ENCODE assay signal across 15 cellular contexts in genomic region chr7:29483219-29484104, GRCh38.
DNase-seq lines count a peak whose midpoint lies in the region; ATAC-seq, FAIRE-seq and TF ChIP-seq lines count a peak whose summit lies in the region.
"Had no signal": no experiment of that assay in that cellular context is flagged by ENCODE, and none has a peak within 500 bp of the region (broad histone marks: within the 10 kb centered on the region; RNA-seq: fewer than 3 reads in every experiment).

No MANE protein-coding gene starts in this region.

- intact Hi-C loops in right cardiac atrium (cut with DNase I) = no loop called here

- no peak overlapping the region for H3K4me3 Mint-ChIP-seq in WTC11
- H3K4me3 Mint-ChIP-seq: activated B cell treated with CpG ODN at 0.5 μM for 24 hours; CD4-positive, alpha-beta T cell had no signal

- POLR2A ChIA-PET in WTC11 (lab: Charles Lee) = no interaction called here

- peak overlapping the region; percentile 57 for H2AFZ ChIP-seq in smooth muscle cell (ENCODE audit: low read depth)

- DNase-seq in NCI-H2081 (lab: John Stamatoyannopoulos, UW) (peak; percentile 28 to 67), NCI-H2081 treated with DMSO at 0.1 percent for 48 hours (lab: John Stamatoyannopoulos, UW) (no peak), WTC11 (ENCODE audit: low spot score) (no peak), right cardiac atrium (peak; percentile 22 to 75 (median 66)), smooth muscle cell (lab: John Stamatoyannopoulos, UW; ENCODE audit: unreplicated experiment) (no peak), D721Med (ENCODE audit: insufficient read length, low spot score) (no peak), frontal cortex (ENCODE audit: low spot score in 2 of 2) (no peak), NCI-H128 (lab: John Stamatoyannopoulos, UW; ENCODE audit: unreplicated experiment) (no peak)
- DNase-seq: activated B cell treated with CpG ODN at 0.5 μM for 24 hours; activated naive CD4-positive, alpha-beta T cell treated with Interleukin-2 at 50 U/mL for 16 hours; CD4-positive, alpha-beta T cell; PC-3; psoas muscle; upper lobe of right lung had no signal

- H3K4me1 Mint-ChIP-seq in WTC11 = peaks cover 31% of the 10 kb centered on the region
- H3K4me1 Mint-ChIP-seq: activated B cell treated with CpG ODN at 0.5 μM for 24 hours had no signal

- no peak overlapping the region for H3K9ac ChIP-seq in smooth muscle cell (ENCODE audit: low read depth)

- 82% methylated on average over 11 of the region's 11 CpGs for WGBS in right cardiac atrium
- WGBS in smooth muscle cell (ENCODE audit: low lambda C conversion rate) = 72% methylated on average over 11 of the region's 11 CpGs

- H3K9me3 ChIP-seq in right cardiac atrium (ENCODE audit: control insufficient read depth, low read length) = no peaks in the 10 kb centered on the region
- H3K9me3 ChIP-seq in smooth muscle cell (replicated peaks; ENCODE audit: low read depth) = no peaks in the 10 kb centered on the region
- H3K9me3 ChIP-seq: psoas muscle, upper lobe of right lung had no signal

- no peaks in the 10 kb centered on the region for H3K79me2 ChIP-seq in smooth muscle cell (ENCODE audit: low read depth)

- H3K9me3 Mint-ChIP-seq in WTC11 = no peaks in the 10 kb centered on the region
- H3K9me3 Mint-ChIP-seq: activated B cell treated with CpG ODN at 0.5 μM for 24 hours; CD4-positive, alpha-beta T cell had no signal

- no peak for ATAC-seq in WTC11
- ATAC-seq in right cardiac atrium = no peak
- ATAC-seq: PC-3, psoas muscle, upper lobe of right lung had no signal

- H4K20me1 ChIP-seq in smooth muscle cell (ENCODE audit: low read depth) = no peaks in the 10 kb centered on the region

- FAIRE-seq in D721Med (lab: Jason Lieb, UNC) = no peak
- FAIRE-seq in frontal cortex (lab: Jason Lieb, UNC) = no peak
- FAIRE-seq: keratinocyte had no signal

- H3F3A ChIP-seq in smooth muscle cell (ENCODE audit: low read depth) = peaks cover 5% of the 10 kb centered on the region

- H3K4me3 ChIP-seq in right cardiac atrium (ENCODE audit: low read length) (no peak overlapping the region), smooth muscle cell (no peak overlapping the region)
- H3K4me3 ChIP-seq: psoas muscle, upper lobe of right lung had no signal

- H3K4me1 ChIP-seq in right cardiac atrium (ENCODE audit: control insufficient read depth, insufficient read depth, low read length) (peaks cover 3% of the 10 kb centered on the region), smooth muscle cell (ENCODE audit: low read depth) (peaks cover 48% of the 10 kb centered on the region)
- H3K4me1 ChIP-seq: psoas muscle had no signal

- H3K27ac Mint-ChIP-seq in WTC11 = no peak overlapping the region
- H3K27ac Mint-ChIP-seq: activated B cell treated with CpG ODN at 0.5 μM for 24 hours; CD4-positive, alpha-beta T cell had no signal

- TF ChIP-seq CTCF in WTC11 (IDR thresholded peaks at IDR 0.05) (no peak), smooth muscle cell (IDR thresholded peaks at IDR 0.05; ENCODE audit: borderline replicate concordance, insufficient read depth, poor library complexity, severe bottlenecking) (no peak), D721Med (IDR thresholded peaks at IDR 0.05; ENCODE audit: insufficient read depth, missing control alignments) (no peak)

- peak overlapping the region; percentile 49 for H3K4me2 ChIP-seq in smooth muscle cell

- CTCF ChIA-PET in WTC11 (lab: Charles Lee) = interaction anchor here (0.8 to 1.0 kb wide), 2 partner anchors 129 to 557 kb away, joined by 3 read pairs; no protein-coding TSS in a partner anchor

- H3K27me3 Mint-ChIP-seq in WTC11 (ENCODE audit: low read depth) = no peaks in the 10 kb centered on the region
- H3K27me3 Mint-ChIP-seq: CD4-positive, alpha-beta T cell had no signal

- H3K36me3 Mint-ChIP-seq in WTC11 = no peaks in the 10 kb centered on the region

- H3K27me3 ChIP-seq in right cardiac atrium (ENCODE audit: control insufficient read depth, insufficient read depth) = no peaks in the 10 kb centered on the region
- no peaks in the 10 kb centered on the region for H3K27me3 ChIP-seq in smooth muscle cell (ENCODE audit: low read depth)
- H3K27me3 ChIP-seq: upper lobe of right lung had no signal

- H3K27ac ChIP-seq in right cardiac atrium (ENCODE audit: low read length) = no peak overlapping the region
- no peak overlapping the region for H3K27ac ChIP-seq in smooth muscle cell (ENCODE audit: low read depth)
- H3K27ac ChIP-seq: psoas muscle, upper lobe of right lung had no signal

- H3K36me3 ChIP-seq in smooth muscle cell (ENCODE audit: low read depth) = no peaks in the 10 kb centered on the region
- H3K36me3 ChIP-seq: upper lobe of right lung had no signal

TF ChIP-seq in WTC11, 78 proteins besides CTCF, POLR2A, EP300 and RAD21:
- TF ChIP-seq GABPB1 (CRISPR knock-in tag; IDR thresholded peaks at IDR 0.05) (peak; percentile 99), SOX15 (CRISPR knock-in tag; IDR thresholded peaks at IDR 0.05) (no peak)

Comparison
In these comparisons a context has a peak if more than half of its experiments do, and no peak if none do; other contexts are left out.
1. DNase-seq: peak in NCI-H2081 (2 of 2) and right cardiac atrium (3 of 3); none in NCI-H2081 treated with DMSO at 0.1 percent for 48 hours (single experiment), WTC11 (single experiment), smooth muscle cell (single experiment), D721Med (single experiment), frontal cortex (0 of 2) and NCI-H128 (single experiment).